ENCODE assay signal across 1 cellular context in genomic region chr16:57807968-57808528, GRCh38.
TF ChIP-seq lines count a peak whose summit lies in the region.

No MANE protein-coding gene starts in this region.

TF ChIP-seq in HepG2, 621 proteins besides CTCF, POLR2A, EP300 and RAD21 (continued from another document and continues in another):
- TF ChIP-seq LRRFIP1 (CRISPR knock-in tag; conservative IDR thresholded peaks at IDR 0.05) (no peak), ZNF687 (CRISPR knock-in tag; IDR thresholded peaks at IDR 0.05) (peak; percentile 38; the same call in 1 of the 2 replicates), NAIF1 (CRISPR knock-in tag; IDR thresholded peaks at IDR 0.05; ENCODE audit: borderline replicate concordance) (no peak), HNF4A (CRISPR knock-in tag; IDR thresholded peaks at IDR 0.05) (0 out of 2 replicates have a peak, but pooled peaks have one; percentile 10), FOXA3 (CRISPR knock-in tag; IDR thresholded peaks at IDR 0.05) (no peak), ZNF75D (CRISPR knock-in tag; IDR thresholded peaks at IDR 0.05; ENCODE audit: borderline replicate concordance) (no peak), POGK (CRISPR knock-in tag; conservative IDR thresholded peaks at IDR 0.05) (no peak), EED (CRISPR knock-in tag; IDR thresholded peaks at IDR 0.05) (no peak), PRDM10 (CRISPR knock-in tag; IDR thresholded peaks at IDR 0.05; ENCODE audit: low read depth) (no peak), ZNF33A (CRISPR knock-in tag; IDR thresholded peaks at IDR 0.05; ENCODE audit: borderline replicate concordance) (no peak), ZNF441 (CRISPR knock-in tag; IDR thresholded peaks at IDR 0.05; ENCODE audit: borderline replicate concordance) (no peak), GTF2F1 (IDR thresholded peaks at IDR 0.05; ENCODE audit: low read length) (no peak), NONO (IDR thresholded peaks at IDR 0.05) (no peak), NONO (CRISPR knock-in tag; conservative IDR thresholded peaks at IDR 0.05) (no peak), SNAPC5 (CRISPR knock-in tag; IDR thresholded peaks at IDR 0.05; ENCODE audit: borderline replicate concordance) (no peak), ZSCAN29 (CRISPR knock-in tag; conservative IDR thresholded peaks at IDR 0.05) (no peak), ZNF30 (CRISPR knock-in tag; IDR thresholded peaks at IDR 0.05) (no peak), HMG20A (CRISPR knock-in tag; IDR thresholded peaks at IDR 0.05; ENCODE audit: borderline replicate concordance) (peak; percentile 28; the same call in 1 of the 2 replicates), ZNF549 (CRISPR knock-in tag; IDR thresholded peaks at IDR 0.05) (no peak), ZNF317 (CRISPR knock-in tag; IDR thresholded peaks at IDR 0.05) (no peak), PCBP2 (optimal IDR thresholded peaks at IDR 0.05; ENCODE audit: low read depth, low read length, poor library complexity, severe bottlenecking) (no peak), NCOA2 (CRISPR knock-in tag; IDR thresholded peaks at IDR 0.05) (peak; percentile 72; the same call in 1 of the 2 replicates), THYN1 (CRISPR knock-in tag; IDR thresholded peaks at IDR 0.05; ENCODE audit: borderline replicate concordance, low read depth) (no peak), MAFK (conservative IDR thresholded peaks at IDR 0.05 in 1 of 2, IDR thresholded peaks at IDR 0.05 in 1 of 2; ENCODE audit: low read length in 2 of 2) (no peak), ZNF501 (CRISPR knock-in tag; IDR thresholded peaks at IDR 0.05) (0 out of 2 replicates have a peak, but pooled peaks have one; percentile 46), UBTF (CRISPR knock-in tag; IDR thresholded peaks at IDR 0.05) (no peak), ATF3 (CRISPR knock-in tag; IDR thresholded peaks at IDR 0.05) (0 out of 2 replicates have a peak, but pooled peaks have one; percentile 2), MTA1 (CRISPR knock-in tag; IDR thresholded peaks at IDR 0.05; ENCODE audit: borderline replicate concordance) (no peak), MBD4 (IDR thresholded peaks at IDR 0.05; ENCODE audit: borderline replicate concordance, low read length) (no peak), NCOR1 (IDR thresholded peaks at IDR 0.05; ENCODE audit: borderline replicate concordance, low read length) (no peak), KAT2B (IDR thresholded peaks at IDR 0.05; ENCODE audit: borderline replicate concordance, low read depth, low read length) (no peak), FOXA1 (IDR thresholded peaks at IDR 0.05) (no peak), FOXA1 (CRISPR knock-in tag; IDR thresholded peaks at IDR 0.05) (peak; percentile 41; the same call in 1 of the 2 replicates), ARID5B (CRISPR knock-in tag; IDR thresholded peaks at IDR 0.05) (peak; percentile 46; the same call in 1 of the 2 replicates), HNRNPUL1 (IDR thresholded peaks at IDR 0.05; ENCODE audit: low read depth, low read length) (no peak), CEBPG (CRISPR knock-in tag; IDR thresholded peaks at IDR 0.05) (peak; percentile 77; the same call in 1 of the 2 replicates), ZNF34 (CRISPR knock-in tag; IDR thresholded peaks at IDR 0.05; ENCODE audit: borderline replicate concordance) (no peak), SP140L (CRISPR knock-in tag; IDR thresholded peaks at IDR 0.05; ENCODE audit: borderline replicate concordance) (no peak), PHF21A (CRISPR knock-in tag; IDR thresholded peaks at IDR 0.05) (peak; percentile 50; the same call in 1 of the 2 replicates), ZBTB43 (CRISPR knock-in tag; conservative IDR thresholded peaks at IDR 0.05) (0 out of 2 replicates have a peak, but pooled peaks have one; percentile 20), ZFP36 (IDR thresholded peaks at IDR 0.05; ENCODE audit: borderline replicate concordance, low read depth, low read length, partially characterized antibody) (no peak), ZNF703 (CRISPR knock-in tag; IDR thresholded peaks at IDR 0.05; ENCODE audit: borderline replicate concordance) (no peak), GZF1 (CRISPR knock-in tag; IDR thresholded peaks at IDR 0.05) (no peak)
